In the genomic region with DNA sequence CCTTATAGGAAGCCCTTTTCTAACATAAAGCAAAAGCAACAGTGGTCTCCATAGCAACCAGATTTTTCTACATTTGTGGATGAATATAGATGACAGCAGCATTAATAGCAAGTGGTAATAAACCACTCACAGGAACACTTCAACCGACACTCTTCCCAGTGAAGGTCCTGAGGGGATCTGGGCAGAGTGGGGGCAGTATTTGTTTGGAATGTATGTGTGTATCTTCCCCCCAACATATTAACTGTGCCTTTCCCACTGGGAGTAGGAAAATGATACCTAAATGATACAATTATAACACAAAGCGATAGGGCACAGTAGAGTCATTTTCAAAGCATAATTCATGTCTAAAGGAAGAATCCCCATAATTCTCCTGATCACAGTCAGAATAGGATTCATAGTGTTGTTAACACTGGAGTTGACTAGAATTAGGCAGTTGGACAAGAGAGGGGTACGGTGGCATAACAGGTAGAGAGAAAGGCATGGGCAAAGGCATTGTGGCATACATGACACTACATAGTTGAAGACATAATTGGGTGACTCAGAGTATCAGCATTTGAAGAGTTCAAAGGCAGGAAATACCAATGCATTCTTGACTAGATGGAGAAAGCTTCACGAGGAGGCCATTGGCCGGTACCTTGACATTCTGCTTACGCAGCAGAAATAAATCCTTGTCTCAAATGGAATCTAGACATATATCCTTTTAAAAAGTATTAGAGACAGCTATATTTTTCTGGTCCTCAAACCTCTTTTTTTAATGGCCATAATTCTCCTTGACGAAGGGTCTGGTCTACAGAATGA, we compare ENCODE assay signal across 24 cellular contexts. TPM values are rescaled to one million over a fixed set of nuclear protein-coding genes. Genes with fewer than 3 reads are reported as not detected.
A peak's percentile ranks its signal among the peaks of the same experiment; 100 is the strongest.
DNase-seq lines count a peak whose midpoint lies in the region; ATAC-seq and TF ChIP-seq lines count a peak whose summit lies in the region.
"Had no signal": no experiment of that assay in that cellular context is flagged by ENCODE, and none has a peak within 500 bp of the region (broad histone marks: within the 10 kb centered on the region; RNA-seq: fewer than 3 reads in every experiment).

No MANE protein-coding gene starts in this region.

- no peak overlapping the region for H3K27ac ChIP-seq in IMR-90 (ENCODE audit: insufficient read depth, low read length)
- H3K27ac ChIP-seq: tibial artery had no signal

- BruUV-seq in IMR-90 (replicated peaks; lab: Mats Ljungman, UMichigan) = no TSS peak

- no peak overlapping the region for H2BK20ac ChIP-seq in IMR-90 (ENCODE audit: low read depth, low read length)

- dilution Hi-C loops in IMR-90 (cut with HindIII; ENCODE audit: low sequenced_read_pairs, unreplicated experiment) = no loop called here

- no peak overlapping the region for H3K4me3 ChIP-seq in IMR-90 (ENCODE audit: insufficient read depth, low read depth, low read length)
- H3K4me3 ChIP-seq: tibial artery had no signal

- no peak overlapping the region for H2BK15ac ChIP-seq in IMR-90 (ENCODE audit: low read depth, low read length)

- intact Hi-C loops in IMR-90 (cut with micrococcal nuclease) = no loop called here

- WGBS in IMR-90 (ENCODE audit: extremely low coverage in 2 of 2, insufficient read length in 1 of 2), 2 experiments = 80% methylated on average over 1 of the region's 7 CpGs; no CpG with 5 or more reads in 1 of the 2 experiments

- H3K4ac ChIP-seq in IMR-90 (ENCODE audit: low read depth, low read length) = no peak overlapping the region

- no peak overlapping the region for H3K9ac ChIP-seq in IMR-90 (ENCODE audit: low read depth, low read length)

- no peak overlapping the region for H3K14ac ChIP-seq in IMR-90 (replicated peaks; ENCODE audit: low read depth, low read length)

- H3K4me2 ChIP-seq in IMR-90 (ENCODE audit: low read depth, low read length) = no peak overlapping the region

- no peak overlapping the region for H2BK5ac ChIP-seq in IMR-90 (ENCODE audit: low read depth, low read length, poor library complexity, severe bottlenecking)

- no peak overlapping the region for H3K56ac ChIP-seq in IMR-90 (ENCODE audit: extremely low read depth, insufficient read depth, low read length)

- no peak overlapping the region for H3K23ac ChIP-seq in IMR-90 (ENCODE audit: low read depth, low read length)

- H3K27me3 ChIP-seq in IMR-90 (ENCODE audit: control insufficient read depth, insufficient read depth, low read length) = peaks cover 5% of the 10 kb centered on the region
- H3K27me3 ChIP-seq: tibial artery had no signal

- no peaks in the 10 kb centered on the region for H3K9me1 ChIP-seq in IMR-90 (ENCODE audit: insufficient read depth, low read length)

- H2AK9ac ChIP-seq in IMR-90 (replicated peaks; ENCODE audit: low read depth, low read length, poor library complexity) = no peak overlapping the region

- no peak for ATAC-seq in IMR-90 (ENCODE audit: low read depth)
- no peak for ATAC-seq in activated CD4-positive, CD25-positive, alpha-beta regulatory T cell treated with anti-CD3 and anti-CD28 coated beads, Interleukin-2, amount 50 U/mL, for 24 hours
- ATAC-seq: activated T-cell treated with anti-CD3 and anti-CD28 coated beads, Interleukin-2, amount 50 U/mL, for 72 hours; CD8-positive, alpha-beta T cell; left cardiac atrium; T-cell had no signal

- no peak for TF ChIP-seq POLR2A in IMR-90 (IDR thresholded peaks at IDR 0.05; ENCODE audit: low read depth, low read length)
- TF ChIP-seq POLR2A in erythroblast (IDR thresholded peaks at IDR 0.05; ENCODE audit: low read length) = no peak

- no peak overlapping the region for H2BK120ac ChIP-seq in IMR-90 (ENCODE audit: low read depth, low read length)

- no peak overlapping the region for H2AFZ ChIP-seq in IMR-90 (replicated peaks; ENCODE audit: low read length, poor library complexity)

- DNase-seq in EL (peak; percentile 16), IMR-90 (no peak), astrocyte of the hippocampus (ENCODE audit: low read depth, low spot score) (peak; percentile 3), kidney glomerular epithelial cell (lab: John Stamatoyannopoulos, UW) (peak; percentile 37), erythroblast (lab: John Stamatoyannopoulos, UW) (no peak), middle frontal gyrus (ENCODE audit: extremely low spot score, low spot score) (no peak)
- DNase-seq: activated CD4-positive, alpha-beta T cell treated with anti-CD3 and anti-CD28 coated beads, Interleukin-2, amount 10 ng/mL, durations not matched to agents 24 days and 14 days; activated T-cell treated with anti-CD3 and anti-CD28 coated beads, Interleukin-2, amount 50 U/mL, for 72 hours; AML-193; aorta; CD8-positive, alpha-beta T cell; cerebellar nuclear complex; DMS153; left cardiac atrium; mesenchymal stem cell; naive B cell; NCI-H526 treated with DMSO at 0.1 percent for 48 hours; occipital lobe; SHP77; stimulated activated CD4-positive, alpha-beta T cell treated with anti-CD3 and anti-CD28 coated beads, Interleukin-4, amount 100 ng/mL, for 24 hours; T-cell; tibial artery had no signal

- TF ChIP-seq RAD21 in IMR-90 (IDR thresholded peaks at IDR 0.05; ENCODE audit: low read length) = no peak

- no peak overlapping the region for H4K8ac ChIP-seq in IMR-90 (ENCODE audit: low read depth in 2 of 2, low read length in 2 of 2)

- H3K79me1 ChIP-seq in IMR-90 (ENCODE audit: low read depth in 1 of 2, low read length in 2 of 2) = no peaks in the 10 kb centered on the region

- POLR2A ChIA-PET in IMR-90 (lab: Charles Lee; ENCODE audit: unreplicated experiment) = no interaction called here

- H4K20me1 ChIP-seq in IMR-90 (ENCODE audit: insufficient read depth, low read length) = no peaks in the 10 kb centered on the region

- no peak overlapping the region for H2AK5ac ChIP-seq in IMR-90 (ENCODE audit: low read depth, low read length)

- no peak overlapping the region for H4K91ac ChIP-seq in IMR-90 (ENCODE audit: insufficient read depth, low read depth, low read length)

- CTCF ChIA-PET in IMR-90 (lab: Yijun Ruan, JAX) = no interaction called here

- H3K4me1 ChIP-seq in IMR-90 (ENCODE audit: control insufficient read depth, insufficient read depth, low read length) = no peaks in the 10 kb centered on the region
- H3K4me1 ChIP-seq: tibial artery had no signal

- in situ Hi-C loops in IMR-90 (cut with MboI; ENCODE audit: low sequenced_read_pairs) = no loop called here

- no peaks in the 10 kb centered on the region for H3K36me3 ChIP-seq in IMR-90 (ENCODE audit: control insufficient read depth, insufficient read depth, low read length)
- H3K36me3 ChIP-seq: tibial artery had no signal

- H3K9me3 ChIP-seq in IMR-90 (ENCODE audit: control insufficient read depth, insufficient read depth, low read length) = no peaks in the 10 kb centered on the region
- H3K9me3 ChIP-seq: tibial artery had no signal

- no peak overlapping the region for H4K5ac ChIP-seq in IMR-90 (ENCODE audit: low read depth, low read length)

- no peak overlapping the region for H3K18ac ChIP-seq in IMR-90 (ENCODE audit: low read depth, low read length)

- TF ChIP-seq CTCF in IMR-90 (conservative IDR thresholded peaks at IDR 0.05; ENCODE audit: low read depth, low read length) = no peak

TF ChIP-seq in IMR-90, 13 proteins besides CTCF, POLR2A, EP300 and RAD21:
- no peak for TF ChIP-seq SMC3 (IDR thresholded peaks at IDR 0.05; ENCODE audit: low read depth, low read length)
- TF ChIP-seq MAFK (IDR thresholded peaks at IDR 0.05; ENCODE audit: low read depth, low read length) = peak; percentile 76

RNA-seq across cellular contexts. Expression of gene CAPN6, which starts 15.2 kb away (rescaled TPM):
- not detected in 2 replicates for total RNA-seq in IMR-90 (2012; rRNA removed)
- polyA plus RNA-seq in IMR-90 (2012; rRNA removed) = not detected in 2 replicates
- not detected in 2 replicates for polyA plus RNA-seq in IMR-90 (2012; cell fraction: cytosol; rRNA removed)
- polyA plus RNA-seq in IMR-90 (2012; cell fraction: nucleus; rRNA removed; ENCODE audit: low replicate concordance) = not detected in 2 replicates
- total RNA-seq: activated CD4-positive, alpha-beta T cell treated with anti-CD3 and anti-CD28 coated beads, Interleukin-2, amount 10 ng/mL, durations not matched to agents 24 days and 14 days; activated T-cell treated with anti-CD3 and anti-CD28 coated beads, Interleukin-2, amount 50 U/mL, for 72 hours; CD8-positive, alpha-beta T cell; LHCN-M2; T-cell had no signal

Comparison
In these comparisons a context has a peak if more than half of its experiments do, and no peak if none do; other contexts are left out.
1. DNase-seq: peak in EL (single experiment), astrocyte of the hippocampus (single experiment) and kidney glomerular epithelial cell (single experiment); none in IMR-90 (single experiment), erythroblast (0 of 2) and middle frontal gyrus (single experiment).